Comparison of ENCODE assay signal across 23 cellular contexts in genomic region chr4:92339671-92340070, GRCh38. TPM values are rescaled to one million over a fixed set of nuclear protein-coding genes. Genes with fewer than 3 reads are reported as not detected.
"Had no signal": no experiment of that assay in that cellular context is flagged by ENCODE, and none has a peak within 500 bp of the region (broad histone marks: within the 10 kb centered on the region; RNA-seq: fewer than 3 reads in every experiment).

No MANE protein-coding gene starts in this region.

- DNase-seq: effector CD4-positive, alpha-beta T cell; foreskin keratinocyte; immature natural killer cell; kidney; left cardiac atrium; left ventricle myocardium inferior; lower lobe of right lung; midbrain; naive B cell; occipital lobe; pancreas; right lobe of liver; stimulated activated CD4-positive, alpha-beta T cell treated with anti-CD3 and anti-CD28 coated beads, Interleukin-4, amount 100 ng/mL, for 1 hour; stimulated activated CD8-positive, alpha-beta memory T cell treated with anti-CD3 and anti-CD28 coated beads, Interleukin-4, amount 100 ng/mL, for 48 hours; stimulated activated naive CD8-positive, alpha-beta T cell treated with anti-CD3 and anti-CD28 coated beads, Interleukin-15, Interleukin-2, amounts not matched to agents 100 U/mL and 50 U/mL, for 24 hours; tibial artery; upper lobe of left lung; uterus had no signal

- FAIRE-seq: kidney, pancreas had no signal

- H3K27ac ChIP-seq: coronary artery, foreskin keratinocyte, left ventricle myocardium inferior, lower lobe of right lung, pancreas, right lobe of liver, suprapubic skin, tibial artery, upper lobe of left lung, uterus had no signal

- H3K4me3 ChIP-seq: coronary artery, left ventricle myocardium inferior, lower lobe of right lung, pancreas, right lobe of liver, suprapubic skin, tibial artery, upper lobe of left lung, uterus had no signal

- H3K27me3 ChIP-seq: foreskin keratinocyte, pancreas, right lobe of liver, suprapubic skin, tibial artery, upper lobe of left lung, uterus had no signal

- H3K36me3 ChIP-seq: left ventricle myocardium inferior, lower lobe of right lung, pancreas, right lobe of liver, suprapubic skin, tibial artery, upper lobe of left lung, uterus had no signal

- ATAC-seq: esophagus mucosa; foreskin keratinocyte; left cardiac atrium; lower lobe of right lung; pancreas; right lobe of liver; stimulated activated effector memory CD8-positive, alpha-beta T cell treated with anti-CD3 and anti-CD28 coated beads, Interleukin-12 subunit alpha, Interleukin-12 subunit beta, amount 100 ng/mL, for 72 hours; stimulated activated naive CD8-positive, alpha-beta T cell treated with anti-CD3 and anti-CD28 coated beads, Interleukin-15, Interleukin-2, amounts not matched to agents 100 U/mL and 50 U/mL, for 24 hours had no signal

- H3K4me1 ChIP-seq: foreskin keratinocyte, lower lobe of right lung, pancreas, right lobe of liver, upper lobe of left lung, uterus had no signal

- H3K9me3 ChIP-seq: left ventricle myocardium inferior, lower lobe of right lung, pancreas, right lobe of liver, suprapubic skin, tibial artery, upper lobe of left lung, uterus had no signal

RNA-seq across cellular contexts. Expression of gene GRID2, which starts 35.9 kb away (rescaled TPM):
- total RNA-seq: dermis microvascular lymphatic vessel endothelial cell, esophagus mucosa, foreskin keratinocyte, left ventricle myocardium inferior, lower lobe of right lung, right lobe of liver, suprapubic skin had no signal
- polyA plus RNA-seq: foreskin keratinocyte, immature natural killer cell, pancreas had no signal
